In the genomic region with DNA sequence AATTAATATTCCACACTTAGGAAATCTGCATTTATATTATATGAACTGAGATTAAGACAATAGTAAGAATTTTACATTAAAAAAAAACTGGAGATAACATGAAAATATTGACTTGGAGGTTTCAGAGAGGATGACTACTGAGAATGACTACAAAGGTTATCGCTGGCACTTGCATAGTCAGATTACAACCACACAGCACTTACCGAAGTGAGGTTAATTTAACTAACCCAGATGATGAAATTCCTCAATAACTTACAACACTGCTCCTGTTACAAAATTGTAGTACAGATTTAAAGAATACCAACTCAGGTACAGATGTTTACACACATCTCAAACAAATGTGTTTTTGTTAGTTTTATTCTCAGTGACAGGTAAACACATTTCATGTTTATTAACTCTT, we compare ENCODE assay signal across 1 cellular context.
TF ChIP-seq lines count a peak whose summit lies in the region.

No MANE protein-coding gene starts in this region.

TF ChIP-seq in IMR-90, 13 proteins besides CTCF, POLR2A, EP300 and RAD21 (continued from another document):
- no peak for TF ChIP-seq MXI1 (IDR thresholded peaks at IDR 0.05; ENCODE audit: borderline replicate concordance, low read depth, low read length)
- TF ChIP-seq CHD1 (IDR thresholded peaks at IDR 0.05; ENCODE audit: low read depth, low read length), result no peak
- TF ChIP-seq, protein P1, sequence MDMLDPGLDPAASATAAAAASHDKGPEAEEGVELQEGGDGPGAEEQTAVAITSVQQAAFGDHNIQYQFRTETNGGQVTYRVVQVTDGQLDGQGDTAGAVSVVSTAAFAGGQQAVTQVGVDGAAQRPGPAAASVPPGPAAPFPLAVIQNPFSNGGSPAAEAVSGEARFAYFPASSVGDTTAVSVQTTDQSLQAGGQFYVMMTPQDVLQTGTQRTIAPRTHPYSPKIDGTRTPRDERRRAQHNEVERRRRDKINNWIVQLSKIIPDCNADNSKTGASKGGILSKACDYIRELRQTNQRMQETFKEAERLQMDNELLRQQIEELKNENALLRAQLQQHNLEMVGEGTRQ (IDR thresholded peaks at IDR 0.05; ENCODE audit: low read depth, low read length), result no peak
- no peak for TF ChIP-seq FOS (IDR thresholded peaks at IDR 0.05; ENCODE audit: low read depth, low read length)
- no peak for TF ChIP-seq MAFK (IDR thresholded peaks at IDR 0.05; ENCODE audit: low read depth, low read length)
- no peak for TF ChIP-seq RFX5 (IDR thresholded peaks at IDR 0.05; ENCODE audit: low read depth, low read length)
- TF ChIP-seq RCOR1 (IDR thresholded peaks at IDR 0.05; ENCODE audit: insufficient replicate concordance, low read length), result no peak
- TF ChIP-seq CEBPB (IDR thresholded peaks at IDR 0.05; ENCODE audit: low read depth, low read length), result no peak
- TF ChIP-seq, protein P2, sequence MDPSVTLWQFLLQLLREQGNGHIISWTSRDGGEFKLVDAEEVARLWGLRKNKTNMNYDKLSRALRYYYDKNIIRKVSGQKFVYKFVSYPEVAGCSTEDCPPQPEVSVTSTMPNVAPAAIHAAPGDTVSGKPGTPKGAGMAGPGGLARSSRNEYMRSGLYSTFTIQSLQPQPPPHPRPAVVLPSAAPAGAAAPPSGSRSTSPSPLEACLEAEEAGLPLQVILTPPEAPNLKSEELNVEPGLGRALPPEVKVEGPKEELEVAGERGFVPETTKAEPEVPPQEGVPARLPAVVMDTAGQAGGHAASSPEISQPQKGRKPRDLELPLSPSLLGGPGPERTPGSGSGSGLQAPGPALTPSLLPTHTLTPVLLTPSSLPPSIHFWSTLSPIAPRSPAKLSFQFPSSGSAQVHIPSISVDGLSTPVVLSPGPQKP (IDR thresholded peaks at IDR 0.05; ENCODE audit: borderline replicate concordance, low read depth, low read length), result no peak
- TF ChIP-seq MAZ (IDR thresholded peaks at IDR 0.05; ENCODE audit: borderline replicate concordance, low read depth, low read length), result no peak
- no peak for TF ChIP-seq SMC3 (IDR thresholded peaks at IDR 0.05; ENCODE audit: low read depth, low read length)
